Comparison of ENCODE assay signal across 18 cellular contexts in the genomic region with DNA sequence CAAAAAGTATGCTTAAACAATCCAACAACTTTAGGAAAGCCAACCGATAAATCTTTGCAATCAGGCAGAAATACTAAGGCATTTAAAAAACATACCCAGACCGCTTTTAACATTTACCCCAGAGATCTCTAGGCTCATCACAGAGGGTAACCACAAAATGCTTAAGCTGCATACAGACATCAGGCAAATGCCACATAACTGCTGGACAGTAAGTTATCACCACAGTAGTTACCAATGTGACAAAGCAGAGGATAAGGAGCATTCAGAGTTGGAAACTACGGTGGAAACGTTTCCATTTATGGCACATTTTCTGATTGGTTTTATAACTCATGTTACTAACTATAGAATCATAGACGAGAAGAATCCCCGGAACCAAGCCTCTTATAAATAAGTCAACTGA.
A peak's percentile ranks its signal among the peaks of the same experiment; 100 is the strongest.
DNase-seq lines count a peak whose midpoint lies in the region; ATAC-seq, FAIRE-seq and TF ChIP-seq lines count a peak whose summit lies in the region.
"Had no signal": no experiment of that assay in that cellular context is flagged by ENCODE, and none has a peak within 500 bp of the region (broad histone marks: within the 10 kb centered on the region; RNA-seq: fewer than 3 reads in every experiment).

No MANE protein-coding gene starts in this region.

- H3K27ac ChIP-seq in endothelial cell of umbilical vein (ENCODE audit: insufficient read depth, low read depth, low read length) (no peak overlapping the region), SK-N-SH (ENCODE audit: low read depth in 2 of 2, low read length in 1 of 2) (no peak overlapping the region)
- H3K27ac ChIP-seq: ovary had no signal

- peaks cover 12% of the 10 kb centered on the region for H3K36me3 Mint-ChIP-seq in memory B cell

- H3K9me2 ChIP-seq in SK-N-SH, result no peaks in the 10 kb centered on the region

- no peak overlapping the region for H3K4me2 ChIP-seq in endothelial cell of umbilical vein (ENCODE audit: insufficient read depth, low read length)
- no peak overlapping the region for H3K4me2 ChIP-seq in SK-N-SH

- peaks cover 8% of the 10 kb centered on the region for H3F3A ChIP-seq in SK-N-SH (replicated peaks; ENCODE audit: insufficient read depth)

- H3K9me1 ChIP-seq in endothelial cell of umbilical vein (replicated peaks; ENCODE audit: control insufficient read depth, extremely low read depth, insufficient read depth, low read length), result peaks cover 2% of the 10 kb centered on the region

- intact Hi-C loops in endothelial cell of umbilical vein (cut with micrococcal nuclease), result no loop called here

- POLR2A ChIA-PET in endothelial cell of umbilical vein (lab: Charles Lee) (no interaction called here), SK-N-SH (lab: Yijun Ruan, JAX) (no interaction called here)

- no TSS peak for BruUV-seq in endothelial cell of umbilical vein (replicated peaks; lab: Mats Ljungman, UMichigan)

- CTCF ChIA-PET in endothelial cell of umbilical vein (lab: Charles Lee), result interaction anchor here (3.3 kb wide), 1 partner anchor 77 kb away, joined by 9 read pairs; a partner anchor contains a TSS
- CTCF ChIA-PET in SK-N-SH (lab: Yijun Ruan, JAX), result interaction anchor here (1.0 to 1.8 kb wide), 2 partner anchors 15 to 78 kb away, joined by 3 to 6 read pairs; a partner anchor contains a TSS

- H3K27ac Mint-ChIP-seq in memory B cell, result peak overlapping the region; percentile 58
- H3K27ac Mint-ChIP-seq: activated CD4-positive, alpha-beta T cell treated with anti-CD3 and anti-CD28 coated beads, Interleukin-2, amount 10 ng/mL, durations not matched to agents 24 days and 14 days; T-helper 2 cell treated with Interferon-gamma antibody and Interleukin-4, amounts not matched to agents 5 μg/mL and 100 μg/mL, for 36 hours had no signal

- H3K27me3 ChIP-seq in endothelial cell of umbilical vein (ENCODE audit: control insufficient read depth in 2 of 2, insufficient read depth in 2 of 2, low read length in 2 of 2) (no peaks in the 10 kb centered on the region), SK-N-SH (ENCODE audit: insufficient read depth) (no peaks in the 10 kb centered on the region)
- H3K27me3 ChIP-seq: ovary, tibial artery had no signal

- H3K27me3 Mint-ChIP-seq in memory B cell, result no peaks in the 10 kb centered on the region
- H3K27me3 Mint-ChIP-seq: activated CD4-positive, alpha-beta T cell treated with anti-CD3 and anti-CD28 coated beads, Interleukin-2, amount 10 ng/mL, durations not matched to agents 24 days and 14 days had no signal

- H3K79me2 ChIP-seq in endothelial cell of umbilical vein (ENCODE audit: control insufficient read depth, insufficient read depth, low read length) (peaks cover 98% of the 10 kb centered on the region), SK-N-SH (ENCODE audit: insufficient read depth) (peaks cover 100% of the 10 kb centered on the region)

- H4K20me1 ChIP-seq in endothelial cell of umbilical vein (replicated peaks; ENCODE audit: control insufficient read depth, extremely low read depth, insufficient read depth, low read length) (peaks cover 50% of the 10 kb centered on the region), SK-N-SH (ENCODE audit: insufficient read depth) (peaks cover 100% of the 10 kb centered on the region)

- no peak overlapping the region for H3K9ac ChIP-seq in endothelial cell of umbilical vein (replicated peaks; ENCODE audit: extremely low read depth, insufficient read depth, low read length)
- H3K9ac ChIP-seq in SK-N-SH, result no peak overlapping the region

- H3K4me3 Mint-ChIP-seq in memory B cell, result no peak overlapping the region
- H3K4me3 Mint-ChIP-seq: activated CD4-positive, alpha-beta T cell treated with anti-CD3 and anti-CD28 coated beads, Interleukin-2, amount 10 ng/mL, durations not matched to agents 24 days and 14 days; activated T-cell treated with anti-CD3 and anti-CD28 coated beads, Interleukin-2, amount 50 U/mL, for 4 hours; T-helper 2 cell treated with Interferon-gamma antibody and Interleukin-4, amounts not matched to agents 5 μg/mL and 100 μg/mL, for 36 hours had no signal

- no peak overlapping the region for H2AFZ ChIP-seq in endothelial cell of umbilical vein (ENCODE audit: low read depth, low read length)
- no peak overlapping the region for H2AFZ ChIP-seq in SK-N-SH (ENCODE audit: low read depth)

- no peak for ATAC-seq in memory B cell (ENCODE audit: low read depth)
- ATAC-seq: activated T-cell treated with anti-CD3 and anti-CD28 coated beads, Interleukin-2, amount 50 U/mL, for 4 hours had no signal

- H3K36me3 ChIP-seq in endothelial cell of umbilical vein (ENCODE audit: control insufficient read depth in 2 of 2, extremely low read depth in 1 of 2, insufficient read depth in 2 of 2, low read length in 2 of 2), result peaks cover 0 to 2% of the 10 kb centered on the region in 2 experiments
- H3K36me3 ChIP-seq in SK-N-SH (replicated peaks in 1 of 2; ENCODE audit: control insufficient read depth in 1 of 2, insufficient read depth in 2 of 2, low read length in 1 of 2), result peaks cover 0 to 4% of the 10 kb centered on the region in 2 experiments
- H3K36me3 ChIP-seq: ovary, tibial artery had no signal

- no peak for TF ChIP-seq EP300 in SK-N-SH (IDR thresholded peaks at IDR 0.05; ENCODE audit: borderline replicate concordance in 1 of 2, low read depth in 1 of 2, low read length in 1 of 2)

- H3K4me1 ChIP-seq in endothelial cell of umbilical vein (ENCODE audit: control insufficient read depth, extremely low read depth, insufficient read depth, low read length), result peaks cover under 1% of the 10 kb centered on the region
- peaks cover 0 to 3% of the 10 kb centered on the region in 2 experiments; a peak in 3 of 4 replicates for H3K4me1 ChIP-seq in SK-N-SH (ENCODE audit: control insufficient read depth in 1 of 2, insufficient read depth in 2 of 2, low read depth in 1 of 2, low read length in 1 of 2)

- WGBS in SK-N-SH (ENCODE audit: low lambda C conversion rate), result 92% methylated on average over 6 of the region's 6 CpGs

- dilution Hi-C loops in endothelial cell of umbilical vein (cut with MboI; ENCODE audit: extremely low pct_ligation_motif_present, low sequenced_read_pairs), result no loop called here

- no peak for TF ChIP-seq POLR2A in endothelial cell of umbilical vein (IDR thresholded peaks at IDR 0.05; ENCODE audit: low read depth, low read length)

- FAIRE-seq in endothelial cell of umbilical vein (lab: Jason Lieb, UNC), result peak; percentile 21
- FAIRE-seq: frontal cortex had no signal

- TF ChIP-seq CTCF in endothelial cell of umbilical vein (IDR thresholded peaks at IDR 0.05; ENCODE audit: extremely low read depth in 1 of 2, insufficient read depth in 1 of 2, low read depth in 1 of 2, low read length in 2 of 2), result no peak
- no peak for TF ChIP-seq CTCF in SK-N-SH (IDR thresholded peaks at IDR 0.05)

- TF ChIP-seq RAD21 in SK-N-SH (IDR thresholded peaks at IDR 0.05; ENCODE audit: low read length), result no peak

- H3K4me3 ChIP-seq in endothelial cell of umbilical vein (replicated peaks in 1 of 3; ENCODE audit: insufficient read depth in 1 of 3, low read depth in 1 of 3, low read length in 3 of 3), result no peak overlapping the region
- no peak overlapping the region for H3K4me3 ChIP-seq in SK-N-SH (ENCODE audit: low read depth in 2 of 2, low read length in 1 of 2)
- H3K4me3 ChIP-seq: ovary had no signal

- H3K9me3 ChIP-seq in endothelial cell of umbilical vein (replicated peaks; ENCODE audit: control insufficient read depth, insufficient read depth, low read length), result no peaks in the 10 kb centered on the region
- no peaks in the 10 kb centered on the region for H3K9me3 ChIP-seq in SK-N-SH
- H3K9me3 ChIP-seq: ovary, tibial artery had no signal

- peaks cover 2% of the 10 kb centered on the region for H3K9me3 Mint-ChIP-seq in memory B cell
- H3K9me3 Mint-ChIP-seq: activated CD4-positive, alpha-beta T cell treated with anti-CD3 and anti-CD28 coated beads, Interleukin-2, amount 10 ng/mL, durations not matched to agents 24 days and 14 days; activated T-cell treated with anti-CD3 and anti-CD28 coated beads, Interleukin-2, amount 50 U/mL, for 4 hours; T-helper 2 cell treated with Interferon-gamma antibody and Interleukin-4, amounts not matched to agents 5 μg/mL and 100 μg/mL, for 36 hours had no signal

- peak; percentile 34 for DNase-seq in LHCN-M2 (ENCODE audit: low read depth)
- DNase-seq in endothelial cell of umbilical vein (ENCODE audit: low read depth, low spot score), result no peak
- DNase-seq in memory B cell (ENCODE audit: low spot score in 2 of 2), result no peak
- peak; percentile 25 for DNase-seq in stromal cell of bone marrow (ENCODE audit: low read depth)
- no peak for DNase-seq in SK-N-DZ (ENCODE audit: low spot score)
- no peak for DNase-seq in NCI-H446 treated with DMSO at 0.1 percent for 48 hours (lab: John Stamatoyannopoulos, UW)
- no peak for DNase-seq in SK-N-SH
- DNase-seq: activated CD4-positive, alpha-beta T cell treated with anti-CD3 and anti-CD28 coated beads, Interleukin-2, amount 10 ng/mL, durations not matched to agents 24 days and 14 days; activated T-cell treated with anti-CD3 and anti-CD28 coated beads, Interleukin-2, amount 50 U/mL, for 4 hours; effector CD8-positive, alpha-beta T cell; MM.1S; NCI-H2081; NCI-H774; ovary; stimulated activated CD4-positive, alpha-beta T cell treated with anti-CD3 and anti-CD28 coated beads, Interleukin-15, amount 100 ng/mL, for 24 hours; tibial artery had no signal

- peaks cover 39% of the 10 kb centered on the region for H3K4me1 Mint-ChIP-seq in memory B cell

TF ChIP-seq in endothelial cell of umbilical vein, 7 proteins besides CTCF, POLR2A, EP300 and RAD21 (continues in another document):
- TF ChIP-seq MYC (IDR thresholded peaks at IDR 0.05; ENCODE audit: low read depth, low read length), result no peak
- TF ChIP-seq GATA2 (IDR thresholded peaks at IDR 0.05; ENCODE audit: insufficient read depth, insufficient read length, low read depth, low read length), result no peak
- no peak for TF ChIP-seq JUN (IDR thresholded peaks at IDR 0.05; ENCODE audit: borderline replicate concordance, insufficient read depth, insufficient read length, low read depth)
- no peak for TF ChIP-seq POLR2AphosphoS5 (IDR thresholded peaks at IDR 0.05; ENCODE audit: insufficient read depth, low read depth, low read length)
- no peak for TF ChIP-seq EZH2 (IDR thresholded peaks at IDR 0.05; ENCODE audit: borderline replicate concordance, low read depth, low read length, severe bottlenecking)
- TF ChIP-seq FOS (IDR thresholded peaks at IDR 0.05; ENCODE audit: borderline replicate concordance, insufficient read depth, low read length), result no peak

Comparison
In these comparisons a context has a peak if more than half of its experiments do, and no peak if none do; other contexts are left out.
1. DNase-seq: peak in LHCN-M2 (single experiment) and stromal cell of bone marrow (single experiment); none in endothelial cell of umbilical vein (single experiment), memory B cell (0 of 2), SK-N-DZ (single experiment), NCI-H446 treated with DMSO at 0.1 percent for 48 hours (single experiment) and SK-N-SH (single experiment).